8 cellular contexts compared by ENCODE assay signal in genomic region chr11:68030318-68031135, GRCh38. TPM values are rescaled to one million over a fixed set of nuclear protein-coding genes. Genes with fewer than 3 reads are reported as not detected.
A peak's percentile ranks its signal among the peaks of the same experiment; 100 is the strongest.
DNase-seq lines count a peak whose midpoint lies in the region; ATAC-seq, FAIRE-seq and TF ChIP-seq lines count a peak whose summit lies in the region.

NDUFS8 (plus strand) TSS chr11:68030681; CDS start chr11:68032152, 1,471 bp downstream.

- H3K4me2 ChIP-seq in H1 (ENCODE audit: insufficient read depth in 1 of 2, low read depth in 2 of 2, low read length in 2 of 2): peak within 1 kb of the TSS; percentile 76 to 86

- no peak within 1 kb of the TSS for H3K4ac ChIP-seq in H1 (replicated peaks; ENCODE audit: insufficient read length, low read depth, low read length)

- peak within 1 kb of the TSS; percentile 96 for H2BK5ac ChIP-seq in H1 (ENCODE audit: low read depth, low read length)

- peaks cover 0 to 22% of the 10 kb centered on the region in 2 experiments; a peak in 2 of 4 replicates for H3K79me2 ChIP-seq in H1 (ENCODE audit: control insufficient read depth in 1 of 2, insufficient read depth in 2 of 2, low read length in 2 of 2)

- ATAC-seq in GM21367 (IDR thresholded peaks at IDR 0.05; ENCODE audit: unreplicated experiment) (peak; percentile 73), memory B cell (ENCODE audit: low read depth) (peak; percentile 96)

- no peaks in the 10 kb centered on the region for H3K27me3 Mint-ChIP-seq in memory B cell

- H4K91ac ChIP-seq in H1 (replicated peaks; ENCODE audit: insufficient read length, low read length): peak within 1 kb of the TSS; percentile 14

- no peak within 1 kb of the TSS for H2AFZ ChIP-seq in H1 (ENCODE audit: low read length)

- peaks cover 0 to 8% (median 6%) of the 10 kb centered on the region in 4 experiments; a peak in 5 of 7 replicates for H3K4me1 ChIP-seq in H1 (replicated peaks in 1 of 4; ENCODE audit: control insufficient read depth in 3 of 4, insufficient read depth in 4 of 4, low read length in 3 of 4)

- POLR2A ChIA-PET in H1 (lab: Charles Lee; ENCODE audit: partially characterized antibody): interaction anchor here (0.8 to 16.6 kb wide), 4 partner anchors 9 to 94 kb away, joined by 3 to 183 read pairs (median 15); no protein-coding TSS in a partner anchor

- no peaks in the 10 kb centered on the region for H3K27me3 ChIP-seq in H1 (replicated peaks in 1 of 4; ENCODE audit: control insufficient read depth in 3 of 4, extremely low read depth in 1 of 4, insufficient read depth in 3 of 4, low read length in 3 of 4)

- no peak within 1 kb of the TSS for H3K56ac ChIP-seq in H1 (replicated peaks; ENCODE audit: insufficient read length, low read depth, low read length)

- peaks cover 0 to 5% of the 10 kb centered on the region in 2 experiments for H4K20me1 ChIP-seq in H1 (replicated peaks in 1 of 2; ENCODE audit: control insufficient read depth in 1 of 2, insufficient read depth in 2 of 2, low read length in 2 of 2)

- peak within 1 kb of the TSS; percentile 90; the same call in 1 of the 2 replicates for H4K8ac ChIP-seq in H1 (ENCODE audit: extremely low read depth, insufficient read depth, low read length)

- H3K9ac ChIP-seq in H1 (replicated peaks in 1 of 4; ENCODE audit: extremely low read depth in 1 of 4, low read depth in 3 of 4, low read length in 3 of 4): peak within 1 kb of the TSS; percentile 70 to 94 (median 86)

- no peak for TF ChIP-seq CTCF in H1 (IDR thresholded peaks at IDR 0.05; ENCODE audit: control extremely low read depth in 1 of 3, insufficient read depth in 1 of 3, low read depth in 1 of 3, low read length in 3 of 3)

- peak within 1 kb of the TSS; percentile 81; the same call in 1 of the 2 replicates for H2BK15ac ChIP-seq in H1 (ENCODE audit: low read length)

- no peak within 1 kb of the TSS for H3K14ac ChIP-seq in H1 (ENCODE audit: insufficient read length)

- TF ChIP-seq RAD21 in H1 (IDR thresholded peaks at IDR 0.05 in 1 of 2, conservative IDR thresholded peaks at IDR 0.05 in 1 of 2; ENCODE audit: low read depth in 2 of 2, low read length in 2 of 2): no peak

- no peaks in the 10 kb centered on the region for H3K9me3 ChIP-seq in H1 (ENCODE audit: insufficient read depth in 2 of 2, low read depth in 1 of 2, low read length in 1 of 2)

- peaks cover 4% of the 10 kb centered on the region for H3K36me3 Mint-ChIP-seq in memory B cell

- H2BK12ac ChIP-seq in H1 (ENCODE audit: low read depth, low read length): 0 out of 2 replicates have a peak within 1 kb of the TSS, but pooled peaks have one; percentile 75

- H2BK120ac ChIP-seq in H1 (replicated peaks; ENCODE audit: low read depth, low read length): no peak within 1 kb of the TSS

- H3K27ac ChIP-seq in H1 (ENCODE audit: low read depth, low read length): peak within 1 kb of the TSS; percentile 83

- peak in 1 of 2 experiments; percentile 64; a peak in 2 of 3 replicates for TF ChIP-seq POLR2A in H1 (IDR thresholded peaks at IDR 0.05; ENCODE audit: control extremely low read depth in 1 of 2, low read depth in 2 of 2, low read length in 2 of 2)

- peaks cover 4 to 17% (median 15%) of the 10 kb centered on the region in 4 experiments for H3K36me3 ChIP-seq in H1 (ENCODE audit: control insufficient read depth in 2 of 4, insufficient read depth in 4 of 4, low read length in 3 of 4)

- H3K4me3 ChIP-seq in H1 (ENCODE audit: extremely low read depth in 1 of 4, insufficient read depth in 2 of 4, low read depth in 3 of 4, low read length in 4 of 4): peak within 1 kb of the TSS; percentile 79 to 82 (median 80)

- peak within 1 kb of the TSS; percentile 96 for H3K4me3 Mint-ChIP-seq in memory B cell

- 0 out of 2 replicates have a peak within 1 kb of the TSS, but pooled peaks have one; percentile 54 for H2AK5ac ChIP-seq in H1 (ENCODE audit: low read depth, low read length)

- DNase-seq in COLO829 (ENCODE audit: low spot score) (peak; percentile 99), HTR-8/SVneo (ENCODE audit: insufficient read length, low spot score) (peak; percentile 100), NOMO-1 treated with dmso at 0.1 percent for 144 hours (lab: John Stamatoyannopoulos, UW; ENCODE audit: unreplicated experiment) (peak; percentile 99), H1 (ENCODE audit: low read depth in 1 of 2, low spot score in 2 of 2) (peak; percentile 95 to 96), memory B cell (ENCODE audit: low spot score in 2 of 2) (peak; percentile 87 to 93)
- DNase-seq in activated CD8-positive, alpha-beta memory T cell treated with anti-CD3 and anti-CD28 coated beads for 48 hours (ENCODE audit: low read depth in 2 of 3, low spot score in 2 of 3): peak; percentile 70 to 83 (median 83)
- DNase-seq in stimulated activated CD8-positive, alpha-beta memory T cell treated with anti-CD3 and anti-CD28 coated beads, Interleukin-12 subunit alpha, Interleukin-12 subunit beta, amount 100 ng/mL, for 24 hours (ENCODE audit: extremely low read depth): peak; percentile 98

- H3K23ac ChIP-seq in H1 (ENCODE audit: insufficient read length): no peak within 1 kb of the TSS

- FAIRE-seq in HTR-8/SVneo (lab: Jason Lieb, UNC) (peak; percentile 100), H1 (lab: Jason Lieb, UNC) (peak; percentile 71)

- no peak for TF ChIP-seq EP300 in H1 (IDR thresholded peaks at IDR 0.05; ENCODE audit: borderline replicate concordance in 1 of 2, low read depth in 2 of 2, low read length in 2 of 2)

- CTCF ChIA-PET in H1 (lab: Charles Lee; ENCODE audit: partially characterized antibody): interaction anchor here (0.7 to 1.3 kb wide), 6 partner anchors 10 to 165 kb away, joined by 3 to 4 read pairs (median 3); partner anchors contain the start of gene ALDH3B1

- 0 out of 2 replicates have a peak within 1 kb of the TSS, but pooled peaks have one; percentile 48 for H2BK20ac ChIP-seq in H1 (ENCODE audit: low read length)

- H3K9me3 Mint-ChIP-seq in memory B cell: no peaks in the 10 kb centered on the region

- peaks cover 11% of the 10 kb centered on the region for H3K4me1 Mint-ChIP-seq in memory B cell

- peaks cover 3% of the 10 kb centered on the region; the same call in 1 of the 2 replicates for H3K23me2 ChIP-seq in H1 (ENCODE audit: low read depth, low read length)

- 2% methylated on average over 51 of the region's 56 CpGs; no CpG with 5 or more reads in 1 of the 2 experiments for WGBS in H1 (ENCODE audit: extremely low coverage in 1 of 2, insufficient coverage in 1 of 2, insufficient read length in 1 of 2, insufficient replicate concordance in 2 of 2, low coverage in 1 of 2, low lambda C conversion rate in 2 of 2, missing lambda C conversion rate in 1 of 2), 2 experiments

- H4K5ac ChIP-seq in H1 (ENCODE audit: insufficient read length, low read depth, low read length): peak within 1 kb of the TSS; percentile 81

- peaks cover 11% of the 10 kb centered on the region for H3K79me1 ChIP-seq in H1 (ENCODE audit: low read depth, low read length)

- H3K18ac ChIP-seq in H1 (ENCODE audit: extremely low read depth, low read length): peak within 1 kb of the TSS; percentile 94

- peak within 1 kb of the TSS; percentile 49 for H3K27ac Mint-ChIP-seq in memory B cell

TF ChIP-seq in H1, 55 proteins besides CTCF, POLR2A, EP300 and RAD21 (continues in another document):
- no peak for TF ChIP-seq SAP30 (IDR thresholded peaks at IDR 0.05; ENCODE audit: insufficient read depth, insufficient replicate concordance, low read length)
- TF ChIP-seq EZH2 (IDR thresholded peaks at IDR 0.05; ENCODE audit: low read depth, low read length, severe bottlenecking): no peak
- no peak for TF ChIP-seq HDAC6 (IDR thresholded peaks at IDR 0.05; ENCODE audit: low read depth, low read length)
- TF ChIP-seq SUZ12 (IDR thresholded peaks at IDR 0.05; ENCODE audit: low read length): no peak
- no peak; a peak in 1 of 4 replicates for TF ChIP-seq SIN3A (conservative IDR thresholded peaks at IDR 0.05 in 1 of 2, IDR thresholded peaks at IDR 0.05 in 1 of 2; ENCODE audit: low read depth in 1 of 2, low read length in 2 of 2)
- TF ChIP-seq CREB1 (IDR thresholded peaks at IDR 0.05): peak; percentile 58
- TF ChIP-seq USF2 (IDR thresholded peaks at IDR 0.05; ENCODE audit: low read length): no peak
- no peak for TF ChIP-seq NANOG (IDR thresholded peaks at IDR 0.05; ENCODE audit: insufficient read depth, low read depth, low read length, poor library complexity, severe bottlenecking)
- TF ChIP-seq EGR1 (IDR thresholded peaks at IDR 0.05; ENCODE audit: borderline replicate concordance, low read depth, low read length): no peak
- no peak for TF ChIP-seq E2F6 (IDR thresholded peaks at IDR 0.05)
- no peak for TF ChIP-seq TCF12 (IDR thresholded peaks at IDR 0.05; ENCODE audit: low read depth, low read length)
- TF ChIP-seq NRF1 (IDR thresholded peaks at IDR 0.05; ENCODE audit: low read depth, low read length): peak; percentile 72
- no peak for TF ChIP-seq CEBPB (IDR thresholded peaks at IDR 0.05; ENCODE audit: low read depth, low read length)
- no peak for TF ChIP-seq MAFK (IDR thresholded peaks at IDR 0.05; ENCODE audit: low read depth, low read length)
- no peak for TF ChIP-seq CBX5 (IDR thresholded peaks at IDR 0.05; ENCODE audit: low read depth, low read length)
- TF ChIP-seq PHF8 (conservative IDR thresholded peaks at IDR 0.05; ENCODE audit: low read depth, low read length): peak; percentile 84
- TF ChIP-seq SP1 (IDR thresholded peaks at IDR 0.05; ENCODE audit: low read depth, low read length): peak; percentile 96

RNA-seq across cellular contexts. Expression of gene NDUFS8, which starts in this region (rescaled TPM):
- total RNA-seq in H1 (2021; fragmentation: NEBNext Ultra II Directional; extraction: Animal tissue kit (Norgen Biotek cat#: 25700)): 182 and 199 TPM in 2 replicates
- polyA plus RNA-seq in H1 (2011; rRNA removed): 291 and 406 TPM in 2 replicates
- polyA plus RNA-seq in H1 (2011; cell fraction: cytosol; rRNA removed): 222 TPM
- 253 TPM for polyA plus RNA-seq in H1 (2011; cell fraction: nucleus; rRNA removed)
- polyA plus RNA-seq in H1 (2012, experiment 1 of 2): 92.1 to 255 TPM (median 248 TPM) in 4 replicates
- polyA plus RNA-seq in H1 (2012, experiment 2 of 2): 348 TPM
- 130 TPM for polyA plus RNA-seq in H1 (2013, experiment 1 of 2)
- polyA plus RNA-seq in H1 (2013, experiment 2 of 2): 128 TPM
- 69.8 and 77.8 TPM in 2 replicates for polyA minus RNA-seq in H1 (2011; rRNA and poly(A)+ RNA removed)
- polyA minus RNA-seq in H1 (2011; cell fraction: cytosol; rRNA and poly(A)+ RNA removed): 133 TPM
- polyA minus RNA-seq in H1 (2011; cell fraction: nucleus; rRNA and poly(A)+ RNA removed): 92.8 TPM

Comparison
In these comparisons a context has a peak if more than half of its experiments do, and no peak if none do; other contexts are left out.
1. Peak in every context shown above with its lines: DNase-seq, ATAC-seq, H3K4me3 ChIP-seq and H3K27ac ChIP-seq.